16 cellular contexts compared by ENCODE assay signal in genomic region chr13:75181906-75182305, GRCh38.
DNase-seq lines count a peak whose midpoint lies in the region; ATAC-seq and TF ChIP-seq lines count a peak whose summit lies in the region.
"Had no signal": no experiment of that assay in that cellular context is flagged by ENCODE, and none has a peak within 500 bp of the region (broad histone marks: within the 10 kb centered on the region; RNA-seq: fewer than 3 reads in every experiment).

No MANE protein-coding gene starts in this region.

- no peaks in the 10 kb centered on the region for H3K4me1 Mint-ChIP-seq in activated naive CD4-positive, alpha-beta T cell treated with anti-CD3 and anti-CD28 coated beads for 36 hours (ENCODE audit: low read depth)
- H3K4me1 Mint-ChIP-seq: activated naive CD8-positive, alpha-beta T cell treated with anti-CD3 and anti-CD28 coated beads, Interleukin-2, amount 50 U/mL, for 24 hours; stimulated activated effector memory CD8-positive, alpha-beta T cell treated with anti-CD3 and anti-CD28 coated beads, Interleukin-12 subunit alpha, Interleukin-12 subunit beta, amount 100 ng/mL, for 72 hours had no signal

- H3K36me3 Mint-ChIP-seq in activated naive CD4-positive, alpha-beta T cell treated with anti-CD3 and anti-CD28 coated beads for 36 hours (ENCODE audit: low read depth), result peaks cover 3% of the 10 kb centered on the region
- H3K36me3 Mint-ChIP-seq: stimulated activated effector memory CD8-positive, alpha-beta T cell treated with anti-CD3 and anti-CD28 coated beads, Interleukin-12 subunit alpha, Interleukin-12 subunit beta, amount 100 ng/mL, for 72 hours had no signal

- H3K36me3 ChIP-seq in MG63, result no peaks in the 10 kb centered on the region

- H3K4me3 ChIP-seq in AG10803 (ENCODE audit: low read length), result no peak overlapping the region
- H3K4me3 ChIP-seq in MG63, result no peak overlapping the region
- H3K4me3 ChIP-seq: SK-N-MC had no signal

- intact Hi-C loops in activated naive CD4-positive, alpha-beta T cell treated with anti-CD3 and anti-CD28 coated beads for 36 hours (cut with micrococcal nuclease), result no loop called here

- TF ChIP-seq CTCF in AG10803 (conservative IDR thresholded peaks at IDR 0.05; ENCODE audit: low read length), result no peak

- DNase-seq in AG10803 (ENCODE audit: low read depth) (peak; percentile 23), M059J (ENCODE audit: low read depth) (peak; percentile 94), dedifferentiated amniotic fluid mesenchymal stem cell (ENCODE audit: extremely low spot score) (peak; percentile 54), myocyte (ENCODE audit: low read depth) (peak; percentile 27), HPDE6-E6E7 (ENCODE audit: extremely low spot score) (no peak), MG63 (no peak)
- DNase-seq in activated naive CD4-positive, alpha-beta T cell treated with anti-CD3 and anti-CD28 coated beads for 36 hours, result no peak
- DNase-seq: activated naive CD8-positive, alpha-beta T cell treated with anti-CD3 and anti-CD28 coated beads, Interleukin-2, amount 50 U/mL, for 24 hours; glutamatergic neuron; KBM-7; NCI-H187 treated with DMSO at 0.1 percent for 48 hours; occipital lobe; stimulated activated CD4-positive, alpha-beta T cell treated with anti-CD3 and anti-CD28 coated beads, Interleukin-2, amount 100 ng/mL, for 48 hours had no signal

- peaks cover 3% of the 10 kb centered on the region for H3K9me3 ChIP-seq in MG63

- peaks cover 21% of the 10 kb centered on the region for H3K27me3 Mint-ChIP-seq in activated naive CD4-positive, alpha-beta T cell treated with anti-CD3 and anti-CD28 coated beads for 36 hours (ENCODE audit: low read depth)

- CTCF ChIA-PET in activated naive CD4-positive, alpha-beta T cell treated with anti-CD3 and anti-CD28 coated beads for 36 hours (lab: Charles Lee), result no interaction called here

- H3K27me3 ChIP-seq in MG63, result no peaks in the 10 kb centered on the region

- H3K4me3 Mint-ChIP-seq in activated naive CD4-positive, alpha-beta T cell treated with anti-CD3 and anti-CD28 coated beads for 36 hours, result no peak overlapping the region
- H3K4me3 Mint-ChIP-seq: activated naive CD8-positive, alpha-beta T cell treated with anti-CD3 and anti-CD28 coated beads, Interleukin-2, amount 50 U/mL, for 24 hours; stimulated activated effector memory CD8-positive, alpha-beta T cell treated with anti-CD3 and anti-CD28 coated beads, Interleukin-12 subunit alpha, Interleukin-12 subunit beta, amount 100 ng/mL, for 72 hours had no signal

- H3K9me3 Mint-ChIP-seq in activated naive CD4-positive, alpha-beta T cell treated with anti-CD3 and anti-CD28 coated beads for 36 hours, result peaks cover 15% of the 10 kb centered on the region

- ATAC-seq in GM21515 (IDR thresholded peaks at IDR 0.05; ENCODE audit: unreplicated experiment), result no peak
- ATAC-seq: activated naive CD8-positive, alpha-beta T cell treated with anti-CD3 and anti-CD28 coated beads, Interleukin-2, amount 50 U/mL, for 24 hours; stimulated activated effector memory CD8-positive, alpha-beta T cell treated with anti-CD3 and anti-CD28 coated beads, Interleukin-12 subunit alpha, Interleukin-12 subunit beta, amount 100 ng/mL, for 72 hours had no signal

- H3K27ac Mint-ChIP-seq in activated naive CD4-positive, alpha-beta T cell treated with anti-CD3 and anti-CD28 coated beads for 36 hours, result no peak overlapping the region
- H3K27ac Mint-ChIP-seq: activated naive CD8-positive, alpha-beta T cell treated with anti-CD3 and anti-CD28 coated beads, Interleukin-2, amount 50 U/mL, for 24 hours; stimulated activated effector memory CD8-positive, alpha-beta T cell treated with anti-CD3 and anti-CD28 coated beads, Interleukin-12 subunit alpha, Interleukin-12 subunit beta, amount 100 ng/mL, for 72 hours had no signal

Comparison
In these comparisons a context has a peak if more than half of its experiments do, and no peak if none do; other contexts are left out.
1. DNase-seq: peak in AG10803 (single experiment), M059J (single experiment), dedifferentiated amniotic fluid mesenchymal stem cell (single experiment) and myocyte (single experiment); none in HPDE6-E6E7 (single experiment), activated naive CD4-positive, alpha-beta T cell treated with anti-CD3 and anti-CD28 coated beads for 36 hours (single experiment) and MG63 (single experiment).